In genomic region chr3:64684715-64685261, GRCh38 we compare ENCODE assay signal across 9 cellular contexts. TPM values are rescaled to one million over a fixed set of nuclear protein-coding genes. Genes with fewer than 3 reads are reported as not detected.
DNase-seq lines count a peak whose midpoint lies in the region; ATAC-seq and TF ChIP-seq lines count a peak whose summit lies in the region.
"Had no signal": no experiment of that assay in that cellular context is flagged by ENCODE, and none has a peak within 500 bp of the region (broad histone marks: within the 10 kb centered on the region; RNA-seq: fewer than 3 reads in every experiment).

No MANE protein-coding gene starts in this region.

- H3K36me3 Mint-ChIP-seq in progenitor cell of endocrine pancreas (ENCODE audit: insufficient read depth): peaks cover 9% of the 10 kb centered on the region
- peaks cover 0 to 4% (median 0%) of the 10 kb centered on the region in 3 donors for H3K36me3 Mint-ChIP-seq in immature natural killer cell

- H3K4me3 Mint-ChIP-seq in progenitor cell of endocrine pancreas (ENCODE audit: low read depth): peak overlapping the region; percentile 91
- H3K4me3 Mint-ChIP-seq in immature natural killer cell: no peak overlapping the region

- no peaks in the 10 kb centered on the region for H3K9me2 ChIP-seq in hepatocyte (replicated peaks; ENCODE audit: insufficient read depth)

- in situ Hi-C loops in Caki2 (cut with HindIII; ENCODE audit: low pct_unique_long_range_greater_than_20kb, low sequenced_read_pairs): no loop called here

- no peaks in the 10 kb centered on the region for H3K9me3 Mint-ChIP-seq in progenitor cell of endocrine pancreas (ENCODE audit: low read depth)
- peaks cover 8 to 27% (median 11%) of the 10 kb centered on the region in 6 donors for H3K9me3 Mint-ChIP-seq in immature natural killer cell

- TF ChIP-seq CTCF in hepatocyte (IDR thresholded peaks at IDR 0.05; ENCODE audit: poor library complexity): no peak
- no peak for TF ChIP-seq CTCF in progenitor cell of endocrine pancreas (IDR thresholded peaks at IDR 0.05; ENCODE audit: unreplicated experiment)

- no peaks in the 10 kb centered on the region for H3K27me3 Mint-ChIP-seq in progenitor cell of endocrine pancreas
- H3K27me3 Mint-ChIP-seq in immature natural killer cell (ENCODE audit: low read depth in 3 of 3): peaks cover 7 to 10% (median 9%) of the 10 kb centered on the region in 3 donors

- H3K79me2 ChIP-seq in hepatocyte: peaks cover 48% of the 10 kb centered on the region

- H3K4me1 ChIP-seq in hepatocyte (ENCODE audit: insufficient read depth): no peaks in the 10 kb centered on the region

- H2AFZ ChIP-seq in hepatocyte: peak overlapping the region; percentile 53

- H3K27ac ChIP-seq in hepatocyte: peak overlapping the region; percentile 94

- WGBS in hepatocyte (ENCODE audit: low lambda C conversion rate, missing lambda C conversion rate): 9% methylated on average over 17 of the region's 22 CpGs

- peak overlapping the region; percentile 68 for H3K4me3 ChIP-seq in hepatocyte

- H3K27ac Mint-ChIP-seq in progenitor cell of endocrine pancreas (peak overlapping the region; percentile 33), immature natural killer cell (no peak overlapping the region)

- no peak for ATAC-seq in HG03108 (IDR thresholded peaks at IDR 0.05; ENCODE audit: unreplicated experiment)

- H3K4me2 ChIP-seq in hepatocyte: peak overlapping the region; percentile 85

- H3K4me1 Mint-ChIP-seq in progenitor cell of endocrine pancreas (ENCODE audit: low read depth) (peaks cover 25% of the 10 kb centered on the region), immature natural killer cell (no peaks in the 10 kb centered on the region)

- no peaks in the 10 kb centered on the region for H3K27me3 ChIP-seq in hepatocyte

- no peaks in the 10 kb centered on the region for H3K9me3 ChIP-seq in hepatocyte (ENCODE audit: low read depth)

- DNase-seq in Caki2 (ENCODE audit: low read depth) (peak; percentile 56), astrocyte of the hippocampus (ENCODE audit: low read depth, low spot score) (peak; percentile 75), hepatocyte (ENCODE audit: low spot score) (peak; percentile 64), progenitor cell of endocrine pancreas (ENCODE audit: low spot score, unreplicated experiment) (peak; percentile 12), NCI-H1436 (lab: John Stamatoyannopoulos, UW) (no peak), immature natural killer cell (no peak), OCI-M1 (lab: John Stamatoyannopoulos, UW) (no peak)
- DNase-seq: NCI-H69 had no signal

- peaks cover 9% of the 10 kb centered on the region for H4K20me1 ChIP-seq in hepatocyte (ENCODE audit: insufficient read depth, poor library complexity, severe bottlenecking)

- H3K36me3 ChIP-seq in hepatocyte (replicated peaks; ENCODE audit: insufficient read depth, low read depth): no peaks in the 10 kb centered on the region

RNA-seq across cellular contexts. Expression of gene ADAMTS9, which starts 3.0 kb away (rescaled TPM):
- 5.7 and 9.1 TPM in 2 replicates for total RNA-seq in Caki2 (2014; rRNA removed; shearing (Covaris generic); ENCODE audit: low replicate concordance)
- total RNA-seq in hepatocyte (116 and 145 TPM in 2 replicates), progenitor cell of endocrine pancreas (53.8 and 54.2 TPM in 2 replicates)
- polyA plus RNA-seq in hepatocyte (56.9 and 64.3 TPM in 2 replicates), immature natural killer cell (not detected)

Comparison
In these comparisons a context has a peak if more than half of its experiments do, and no peak if none do; other contexts are left out.
1. DNase-seq: peak in Caki2 (single experiment), astrocyte of the hippocampus (single experiment), hepatocyte (single experiment) and progenitor cell of endocrine pancreas (single experiment); none in NCI-H1436 (single experiment), immature natural killer cell (0 of 3) and OCI-M1 (single experiment).